ENCODE assay signal across 8 cellular contexts in genomic region chr20:25057234-25058050, GRCh38. TPM values are rescaled to one million over a fixed set of nuclear protein-coding genes. Genes with fewer than 3 reads are reported as not detected.
A peak's percentile ranks its signal among the peaks of the same experiment; 100 is the strongest.
DNase-seq lines count a peak whose midpoint lies in the region; ATAC-seq, FAIRE-seq and TF ChIP-seq lines count a peak whose summit lies in the region.

No MANE protein-coding gene starts in this region.

- no peaks in the 10 kb centered on the region for H3K27me3 Mint-ChIP-seq in activated B cell treated with CpG ODN at 0.5 μM for 24 hours

- H3K27me3 ChIP-seq in H7 (ENCODE audit: control insufficient read depth, insufficient read depth, low read length), result peaks cover 64% of the 10 kb centered on the region

- FAIRE-seq in D721Med (lab: Jason Lieb, UNC), result no peak

- intact Hi-C loops in activated B cell treated with CpG ODN at 0.5 μM for 24 hours (cut with micrococcal nuclease), result loop anchor here (1.0 to 5.0 kb wide), 11 partner anchors 8 to 1695 kb away; partner anchors contain the start of genes ABHD12, APMAP, GZF1 and ZNF337

- CTCF ChIA-PET in GM10248 (lab: Yijun Ruan, JAX), result interaction anchor here (1.4 to 10.3 kb wide), 2 partner anchors 47 to 62 kb away, joined by 3 to 201 read pairs; partner anchors contain the start of gene APMAP
- CTCF ChIA-PET in activated B cell treated with CpG ODN at 0.5 μM for 24 hours (lab: Charles Lee), result interaction anchor here (1.0 to 1.1 kb wide), 2 partner anchors 8 to 60 kb away, joined by 3 to 4 read pairs; no protein-coding TSS in a partner anchor

- DNase-seq in GM10248 (ENCODE audit: extremely low spot score), result peak; percentile 71
- DNase-seq in H7, result peak; percentile 89
- peak; percentile 61 for DNase-seq in M059J (ENCODE audit: low read depth)
- DNase-seq in activated B cell treated with CpG ODN at 0.5 μM for 24 hours, result peak; percentile 72
- DNase-seq in caudate nucleus (lab: John Stamatoyannopoulos, UW), result peak in 54 of 61 donors; percentile 30 to 77 (median 58)
- DNase-seq in kidney tubule cell (ENCODE audit: low spot score), result peak; percentile 66
- peak; percentile 55 to 58 for DNase-seq in stimulated activated CD4-positive, alpha-beta T cell treated with anti-CD3 and anti-CD28 coated beads, Interleukin-1b, Interleukin-23, amount 100 ng/mL, for 4 hours (ENCODE audit: low read depth in 2 of 2)
- DNase-seq in D721Med (ENCODE audit: insufficient read length, low spot score), result no peak

- H3K4me3 Mint-ChIP-seq in activated B cell treated with CpG ODN at 0.5 μM for 24 hours, result peak overlapping the region; percentile 89

- no peaks in the 10 kb centered on the region for H3K36me3 ChIP-seq in H7 (replicated peaks; ENCODE audit: control insufficient read depth, insufficient read depth, low read length)

- peaks cover 10% of the 10 kb centered on the region for H3K36me3 Mint-ChIP-seq in activated B cell treated with CpG ODN at 0.5 μM for 24 hours (ENCODE audit: low read depth)

- peak; percentile 42 for ATAC-seq in activated B cell treated with CpG ODN at 0.5 μM for 24 hours (ENCODE audit: low read depth)

- H3K4me3 ChIP-seq in H7 (ENCODE audit: insufficient read depth, low read depth, low read length), result peak overlapping the region; percentile 43

- H3K27ac ChIP-seq in caudate nucleus (ENCODE audit: low read depth, low read length), result peak overlapping the region; percentile 92

- TF ChIP-seq CTCF in GM10248 (IDR thresholded peaks at IDR 0.05; ENCODE audit: control extremely low read depth, extremely low read depth, low read depth, missing control alignments) (no peak), activated B cell treated with CpG ODN at 0.5 μM for 24 hours (IDR thresholded peaks at IDR 0.05) (no peak), D721Med (IDR thresholded peaks at IDR 0.05; ENCODE audit: insufficient read depth, missing control alignments) (no peak)

- H3K4me1 Mint-ChIP-seq in activated B cell treated with CpG ODN at 0.5 μM for 24 hours, result peaks cover 61% of the 10 kb centered on the region

- POLR2A ChIA-PET in GM10248 (lab: Yijun Ruan, JAX) (no interaction called here), activated B cell treated with CpG ODN at 0.5 μM for 24 hours (lab: Charles Lee) (interaction anchor here (0.5 to 4.8 kb wide), 15 partner anchors 8 to 1708 kb away, joined by 3 to 54 read pairs (median 3); partner anchors contain the start of genes APMAP, ENTPD6, GINS1 and PYGB)

- peak overlapping the region; percentile 93 for H3K27ac Mint-ChIP-seq in activated B cell treated with CpG ODN at 0.5 μM for 24 hours

- no peaks in the 10 kb centered on the region for H3K9me3 Mint-ChIP-seq in activated B cell treated with CpG ODN at 0.5 μM for 24 hours

RNA-seq across cellular contexts. Expression of gene ACSS1, which starts 0.5 kb away (rescaled TPM):
- not detected in 2 replicates for total RNA-seq in H7 (2014; rRNA removed; shearing (Covaris generic))
- total RNA-seq in M059J (2014; rRNA removed; shearing (Covaris generic)), result 0.17 and 0.32 TPM in 2 replicates
- 30.5 and 34.4 TPM in 2 replicates for total RNA-seq in activated B cell treated with CpG ODN at 0.5 μM for 24 hours

RNA-seq across cellular contexts. Expression of gene VSX1, which starts 24.5 kb away (rescaled TPM):
- total RNA-seq in H7 (2014; rRNA removed; shearing (Covaris generic)), result not detected in 2 replicates
- total RNA-seq in M059J (2014; rRNA removed; shearing (Covaris generic)), result 0.32 TPM in 1 of 2 replicates, not detected in the other
- not detected in 2 replicates for total RNA-seq in activated B cell treated with CpG ODN at 0.5 μM for 24 hours

Comparison
In these comparisons a context has a peak if more than half of its experiments do, and no peak if none do; other contexts are left out.
1. RNA of gene ACSS1, which starts 0.5 kb away (total RNA-seq): 30.5 to 34.4 TPM in activated B cell treated with CpG ODN at 0.5 μM for 24 hours; 0.17 to 0.32 TPM in M059J and not detected in H7; every median in the first group is over 10 times any median in the second.